34 cellular contexts compared by ENCODE assay signal in genomic region chr5:158705901-158706300, GRCh38.
"Had no signal": no experiment of that assay in that cellular context is flagged by ENCODE, and none has a peak within 500 bp of the region (broad histone marks: within the 10 kb centered on the region; RNA-seq: fewer than 3 reads in every experiment).

No MANE protein-coding gene starts in this region.

- H3K9me3 ChIP-seq: MG63 had no signal

- H3K27ac Mint-ChIP-seq: activated CD4-positive, alpha-beta memory T cell treated with anti-CD3 and anti-CD28 coated beads, Interleukin-2, amount 10 ng/mL, durations not matched to agents 7 days and 5 days; activated CD8-positive, alpha-beta memory T cell treated with anti-CD3 and anti-CD28 coated beads, Interleukin-2, amount 10 ng/mL, durations not matched to agents 7 days and 5 days; activated naive CD4-positive, alpha-beta T cell treated with anti-CD3 and anti-CD28 coated beads, Interleukin-2, amount 10 ng/mL, durations not matched to agents 7 days and 5 days; activated naive CD8-positive, alpha-beta T cell; activated naive CD8-positive, alpha-beta T cell treated with anti-CD3 and anti-CD28 coated beads, Interleukin-2, amount 50 U/mL, for 24 hours; brain; T-cell had no signal

- H3K4me3 ChIP-seq: MG63 had no signal

- H3K27me3 Mint-ChIP-seq: activated naive CD4-positive, alpha-beta T cell treated with anti-CD3 and anti-CD28 coated beads, Interleukin-2, amount 10 ng/mL, durations not matched to agents 7 days and 5 days had no signal

- ATAC-seq: activated CD8-positive, alpha-beta memory T cell treated with anti-CD3 and anti-CD28 coated beads, Interleukin-2, amount 10 ng/mL, durations not matched to agents 7 days and 5 days; activated naive CD8-positive, alpha-beta T cell treated with anti-CD3 and anti-CD28 coated beads, Interleukin-2, amount 50 U/mL, for 24 hours; PC-3; Right ventricle myocardium inferior; SK-N-SH treated with all-trans-retinoic acid at 6 μM for 48 hours; T-cell had no signal

- H3K36me3 ChIP-seq: MG63 had no signal

- DNase-seq: activated CD4-positive, alpha-beta memory T cell treated with anti-CD3 and anti-CD28 coated beads, Interleukin-2, amount 10 ng/mL, durations not matched to agents 7 days and 5 days; activated CD4-positive, alpha-beta T cell treated with anti-CD3 and anti-CD28 coated beads for 1 hour; activated CD4-positive, alpha-beta T cell treated with anti-CD3 and anti-CD28 coated beads for 48 hours; activated CD4-positive, CD25-positive, alpha-beta regulatory T cell; activated CD8-positive, alpha-beta memory T cell treated with anti-CD3 and anti-CD28 coated beads for 24 hours; activated CD8-positive, alpha-beta memory T cell treated with anti-CD3 and anti-CD28 coated beads, Interleukin-2, amount 10 ng/mL, durations not matched to agents 7 days and 5 days; activated CD8-positive, alpha-beta memory T cell treated with anti-CD3 and anti-CD28 coated beads, Interleukin-2, amount 50 U/mL, for 48 hours; activated effector memory CD4-positive, alpha-beta T cell treated with Interleukin-2 at 50 U/mL for 16 hours; activated naive CD4-positive, alpha-beta T cell treated with anti-CD3 and anti-CD28 coated beads, Interleukin-2, amount 10 ng/mL, durations not matched to agents 7 days and 5 days; activated naive CD8-positive, alpha-beta T cell treated with anti-CD3 and anti-CD28 coated beads, Interleukin-2, amount 50 U/mL, for 24 hours; activated T-cell treated with anti-CD3 and anti-CD28 coated beads, Interleukin-2, amount 50 U/mL, for 48 hours; anterior cingulate cortex; Kasumi-1; MG63; NCI-H1048; NCI-H1105 treated with DMSO at 0.1 percent for 48 hours; NCI-H1436; NCI-H1694; NCI-H1930; NCI-H2081 treated with DMSO at 0.1 percent for 48 hours; NCI-H226; NCI-H446 treated with DMSO at 0.1 percent for 48 hours; NCI-H524 treated with DMSO at 0.1 percent for 48 hours; PC-3; SIG-M5; T-cell; T-helper 2 cell; T-helper 9 cell had no signal

- H3K4me1 Mint-ChIP-seq: activated CD4-positive, alpha-beta memory T cell treated with anti-CD3 and anti-CD28 coated beads, Interleukin-2, amount 10 ng/mL, durations not matched to agents 7 days and 5 days; activated CD8-positive, alpha-beta memory T cell treated with anti-CD3 and anti-CD28 coated beads, Interleukin-2, amount 10 ng/mL, durations not matched to agents 7 days and 5 days; activated naive CD4-positive, alpha-beta T cell treated with anti-CD3 and anti-CD28 coated beads, Interleukin-2, amount 10 ng/mL, durations not matched to agents 7 days and 5 days; activated naive CD8-positive, alpha-beta T cell treated with anti-CD3 and anti-CD28 coated beads, Interleukin-2, amount 50 U/mL, for 24 hours; T-cell had no signal

- H3K36me3 Mint-ChIP-seq: activated CD8-positive, alpha-beta memory T cell treated with anti-CD3 and anti-CD28 coated beads, Interleukin-2, amount 10 ng/mL, durations not matched to agents 7 days and 5 days; activated naive CD4-positive, alpha-beta T cell treated with anti-CD3 and anti-CD28 coated beads, Interleukin-2, amount 10 ng/mL, durations not matched to agents 7 days and 5 days had no signal

- H3K27ac ChIP-seq: RWPE1, VCaP had no signal

- H3K27me3 ChIP-seq: MG63 had no signal

- H3K4me3 Mint-ChIP-seq: activated CD4-positive, alpha-beta memory T cell treated with anti-CD3 and anti-CD28 coated beads, Interleukin-2, amount 10 ng/mL, durations not matched to agents 7 days and 5 days; activated CD8-positive, alpha-beta memory T cell treated with anti-CD3 and anti-CD28 coated beads, Interleukin-2, amount 10 ng/mL, durations not matched to agents 7 days and 5 days; activated naive CD4-positive, alpha-beta T cell treated with anti-CD3 and anti-CD28 coated beads, Interleukin-2, amount 10 ng/mL, durations not matched to agents 7 days and 5 days; activated naive CD8-positive, alpha-beta T cell; activated naive CD8-positive, alpha-beta T cell treated with anti-CD3 and anti-CD28 coated beads, Interleukin-2, amount 50 U/mL, for 24 hours; brain; T-cell had no signal
